ENCODE assay signal across 14 cellular contexts in the genomic region with DNA sequence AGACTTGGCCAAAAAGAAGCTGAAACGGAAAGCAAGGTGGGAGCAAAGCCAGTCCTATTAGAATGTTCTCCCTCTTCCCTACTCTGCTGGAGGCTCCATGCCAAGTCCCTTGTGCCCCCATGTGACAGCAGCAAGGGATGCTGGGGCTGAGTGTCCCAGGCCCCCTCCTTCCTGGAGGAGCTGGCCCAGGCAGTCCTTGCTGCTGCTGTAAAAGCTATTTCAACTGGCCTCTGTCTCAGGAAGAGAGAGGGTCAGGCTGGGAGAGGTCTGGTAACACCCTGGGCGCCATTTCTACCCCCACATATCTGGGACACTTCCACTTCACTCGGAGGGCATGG. TPM values are rescaled to one million over a fixed set of nuclear protein-coding genes. Genes with fewer than 3 reads are reported as not detected.
A peak's percentile ranks its signal among the peaks of the same experiment; 100 is the strongest.
DNase-seq lines count a peak whose midpoint lies in the region; ATAC-seq and TF ChIP-seq lines count a peak whose summit lies in the region.
"Had no signal": no experiment of that assay in that cellular context is flagged by ENCODE, and none has a peak within 500 bp of the region (broad histone marks: within the 10 kb centered on the region; RNA-seq: fewer than 3 reads in every experiment).

No MANE protein-coding gene starts in this region.

- H3K4me3 ChIP-seq in left ventricle myocardium inferior (no peak overlapping the region), osteoblast (ENCODE audit: insufficient read depth, low read length) (no peak overlapping the region)
- H3K4me3 ChIP-seq: mucosa of descending colon had no signal

- H3K4me1 Mint-ChIP-seq in WTC11: peaks cover 34% of the 10 kb centered on the region

- intact Hi-C loops in left ventricle myocardium inferior (cut with micrococcal nuclease): loop anchor here (10.0 kb wide), 1 partner anchor 76 kb away; no protein-coding TSS in a partner anchor

- no peak overlapping the region for H3K4me2 ChIP-seq in osteoblast (ENCODE audit: insufficient read depth, low read length)

- no peaks in the 10 kb centered on the region for H3K36me3 ChIP-seq in left ventricle myocardium inferior
- no peaks in the 10 kb centered on the region for H3K36me3 ChIP-seq in osteoblast (ENCODE audit: insufficient read depth, low read length)

- H3K9me3 ChIP-seq in left ventricle myocardium inferior (replicated peaks): no peaks in the 10 kb centered on the region
- H3K9me3 ChIP-seq in osteoblast (ENCODE audit: low read depth, low read length): no peaks in the 10 kb centered on the region
- H3K9me3 ChIP-seq: mucosa of descending colon had no signal

- no peak overlapping the region for H2AFZ ChIP-seq in osteoblast (ENCODE audit: low read length)

- H3K27me3 ChIP-seq in left ventricle myocardium inferior (ENCODE audit: low read depth) (peaks cover 28% of the 10 kb centered on the region), osteoblast (ENCODE audit: insufficient read depth, low read length) (peaks cover 22% of the 10 kb centered on the region)

- no peak overlapping the region for H3K4me3 Mint-ChIP-seq in WTC11

- no peaks in the 10 kb centered on the region for H3K9me3 Mint-ChIP-seq in WTC11

- DNase-seq in Ammon's horn (ENCODE audit: low spot score) (peak; percentile 87), WTC11 (ENCODE audit: low spot score) (no peak), left ventricle myocardium inferior (peak; percentile 45), osteoblast (ENCODE audit: insufficient read length, low spot score, missing footprints) (peak; percentile 79), NCI-H187 (lab: John Stamatoyannopoulos, UW) (no peak), NCI-H526 treated with DMSO at 0.1 percent for 48 hours (lab: John Stamatoyannopoulos, UW) (no peak), DMS 273 (lab: John Stamatoyannopoulos, UW; ENCODE audit: unreplicated experiment) (no peak), GM10266 (ENCODE audit: extremely low spot score) (no peak)
- DNase-seq: activated naive CD4-positive, alpha-beta T cell treated with anti-CD3 and anti-CD28 coated beads, Interleukin-2, amount 50 U/mL, for 16 hours; DMS53; NK-92 treated with Interleukin-12 subunit alpha and Interleukin-12 subunit beta, amount 100 ng/mL, for 24 hours; stimulated activated CD4-positive, alpha-beta T cell treated with anti-CD3 and anti-CD28 coated beads, Interleukin-12 subunit alpha, Interleukin-12 subunit beta, amount 100 ng/mL, for 4 hours had no signal

- H4K20me1 ChIP-seq in osteoblast (ENCODE audit: insufficient read depth, low read length): no peaks in the 10 kb centered on the region

- H3K27ac Mint-ChIP-seq in WTC11: no peak overlapping the region

- peaks cover 35% of the 10 kb centered on the region for H3K4me1 ChIP-seq in left ventricle myocardium inferior
- peaks cover 9% of the 10 kb centered on the region for H3K4me1 ChIP-seq in osteoblast (ENCODE audit: insufficient read depth, low read length)

- no peaks in the 10 kb centered on the region for H3K36me3 Mint-ChIP-seq in WTC11

- H3K27me3 Mint-ChIP-seq in WTC11 (ENCODE audit: low read depth): peaks cover 56% of the 10 kb centered on the region

- peak overlapping the region; percentile 86 for H3K27ac ChIP-seq in left ventricle myocardium inferior (replicated peaks)
- H3K27ac ChIP-seq in osteoblast (ENCODE audit: low read depth, low read length): no peak overlapping the region

- CTCF ChIA-PET in WTC11 (lab: Charles Lee): interaction anchor here (0.5 to 2.6 kb wide), 9 partner anchors 10 to 189 kb away, joined by 3 to 12 read pairs (median 4); partner anchors contain the start of genes CRIP3 and DNPH1

- ATAC-seq in WTC11: no peak

- no peaks in the 10 kb centered on the region for H3K79me2 ChIP-seq in osteoblast (ENCODE audit: insufficient read depth, low read length)

- no peak for TF ChIP-seq CTCF in WTC11 (IDR thresholded peaks at IDR 0.05)
- no peak for TF ChIP-seq CTCF in left ventricle myocardium inferior (IDR thresholded peaks at IDR 0.05; ENCODE audit: borderline replicate concordance)
- no peak for TF ChIP-seq CTCF in osteoblast (IDR thresholded peaks at IDR 0.05; ENCODE audit: extremely low read depth, low read depth, low read length)
- TF ChIP-seq CTCF in GM10266 (IDR thresholded peaks at IDR 0.05; ENCODE audit: control insufficient read depth, insufficient read depth, low read depth, missing control alignments): no peak

- POLR2A ChIA-PET in WTC11 (lab: Charles Lee): interaction anchor here (1.1 kb wide), 1 partner anchor 39 kb away, joined by 3 read pairs; no protein-coding TSS in a partner anchor

TF ChIP-seq in WTC11, 78 proteins besides CTCF, POLR2A, EP300 and RAD21:
- no peak for TF ChIP-seq FOXJ3 (CRISPR knock-in tag; IDR thresholded peaks at IDR 0.05; ENCODE audit: borderline replicate concordance)
- TF ChIP-seq NFYB (CRISPR knock-in tag; conservative IDR thresholded peaks at IDR 0.05; ENCODE audit: low read depth): no peak
- TF ChIP-seq ZNF423 (CRISPR knock-in tag; IDR thresholded peaks at IDR 0.05): no peak
- TF ChIP-seq, protein P1, sequence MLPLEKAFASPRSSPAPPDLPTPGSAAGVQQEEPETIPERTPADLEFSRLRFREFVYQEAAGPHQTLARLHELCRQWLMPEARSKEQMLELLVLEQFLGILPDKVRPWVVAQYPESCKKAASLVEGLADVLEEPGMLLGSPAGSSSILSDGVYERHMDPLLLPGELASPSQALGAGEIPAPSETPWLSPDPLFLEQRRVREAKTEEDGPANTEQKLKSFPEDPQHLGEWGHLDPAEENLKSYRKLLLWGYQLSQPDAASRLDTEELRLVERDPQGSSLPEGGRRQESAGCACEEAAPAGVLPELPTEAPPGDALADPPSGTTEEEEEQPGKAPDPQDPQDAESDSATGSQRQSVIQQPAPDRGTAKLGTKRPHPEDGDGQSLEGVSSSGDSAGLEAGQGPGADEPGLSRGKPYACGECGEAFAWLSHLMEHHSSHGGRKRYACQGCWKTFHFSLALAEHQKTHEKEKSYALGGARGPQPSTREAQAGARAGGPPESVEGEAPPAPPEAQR (CRISPR knock-in tag; IDR thresholded peaks at IDR 0.05): no peak
- no peak for TF ChIP-seq GABPB1 (CRISPR knock-in tag; IDR thresholded peaks at IDR 0.05)
- TF ChIP-seq, protein P2, sequence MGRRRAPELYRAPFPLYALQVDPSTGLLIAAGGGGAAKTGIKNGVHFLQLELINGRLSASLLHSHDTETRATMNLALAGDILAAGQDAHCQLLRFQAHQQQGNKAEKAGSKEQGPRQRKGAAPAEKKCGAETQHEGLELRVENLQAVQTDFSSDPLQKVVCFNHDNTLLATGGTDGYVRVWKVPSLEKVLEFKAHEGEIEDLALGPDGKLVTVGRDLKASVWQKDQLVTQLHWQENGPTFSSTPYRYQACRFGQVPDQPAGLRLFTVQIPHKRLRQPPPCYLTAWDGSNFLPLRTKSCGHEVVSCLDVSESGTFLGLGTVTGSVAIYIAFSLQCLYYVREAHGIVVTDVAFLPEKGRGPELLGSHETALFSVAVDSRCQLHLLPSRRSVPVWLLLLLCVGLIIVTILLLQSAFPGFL (CRISPR knock-in tag; IDR thresholded peaks at IDR 0.05; ENCODE audit: borderline replicate concordance): 0 out of 2 replicates have a peak, but pooled peaks have one; percentile 48
- no peak for TF ChIP-seq ATF3 (CRISPR knock-in tag; conservative IDR thresholded peaks at IDR 0.05)

RNA-seq across cellular contexts. Expression of gene TTBK1, which starts 25.0 kb away (rescaled TPM):
- total RNA-seq in WTC11 (2021) (0.66 to 0.78 TPM (median 0.68 TPM) in 3 replicates), left ventricle myocardium inferior (0.27 TPM), osteoblast (under 0.01 TPM in 1 of 2 replicates, not detected in the other)
- total RNA-seq: A172 had no signal

RNA-seq across cellular contexts. Expression of gene SLC22A7, which starts 29.7 kb away (rescaled TPM):
- not detected in 3 replicates for total RNA-seq in WTC11 (2021)
- total RNA-seq in left ventricle myocardium inferior: not detected
- total RNA-seq in osteoblast: not detected in 2 replicates
- total RNA-seq: A172 had no signal

RNA-seq across cellular contexts. Expression of gene DNPH1, which starts 39.0 kb away (rescaled TPM):
- total RNA-seq in WTC11 (2021) (48.4 to 56.4 TPM (median 55.4 TPM) in 3 replicates), left ventricle myocardium inferior (27.7 TPM), osteoblast (32.9 and 33.3 TPM in 2 replicates)

RNA-seq across cellular contexts. Expression of gene CRIP3, which starts 40.3 kb away (rescaled TPM):
- total RNA-seq in WTC11 (2021): 44.7 to 48.9 TPM (median 45.6 TPM) in 3 replicates
- 42.3 TPM for total RNA-seq in left ventricle myocardium inferior
- 0.59 TPM in 1 of 2 replicates, not detected in the other for total RNA-seq in osteoblast
- total RNA-seq: A172 had no signal

Comparison
In these comparisons a context has a peak if more than half of its experiments do, and no peak if none do; other contexts are left out.
1. DNase-seq: peak in Ammon's horn (single experiment), left ventricle myocardium inferior (single experiment) and osteoblast (single experiment); none in WTC11 (single experiment), NCI-H187 (0 of 2), NCI-H526 treated with DMSO at 0.1 percent for 48 hours (single experiment), DMS 273 (single experiment) and GM10266 (single experiment).